Comparison of ENCODE assay signal across 7 cellular contexts in genomic region chr9:26125693-26126092, GRCh38.
"Had no signal": no experiment of that assay in that cellular context is flagged by ENCODE, and none has a peak within 500 bp of the region (broad histone marks: within the 10 kb centered on the region; RNA-seq: fewer than 3 reads in every experiment).

No MANE protein-coding gene starts in this region.

- H3K9ac ChIP-seq: GM23248 had no signal

- H3K4me3 ChIP-seq: GM23248, HAP-1 had no signal

- DNase-seq: GM23248, GOT3, H7, HFFc6, IMR-90 had no signal

- H2AFZ ChIP-seq: GM23248 had no signal

- H3K9me3 ChIP-seq: HAP-1 had no signal

- ATAC-seq: HCT116 had no signal

- H3K4me1 ChIP-seq: HAP-1 had no signal

- H3K36me3 ChIP-seq: HAP-1 had no signal

- H3K27ac ChIP-seq: GM23248 had no signal
